Comparison of ENCODE assay signal across 20 cellular contexts in the genomic region with DNA sequence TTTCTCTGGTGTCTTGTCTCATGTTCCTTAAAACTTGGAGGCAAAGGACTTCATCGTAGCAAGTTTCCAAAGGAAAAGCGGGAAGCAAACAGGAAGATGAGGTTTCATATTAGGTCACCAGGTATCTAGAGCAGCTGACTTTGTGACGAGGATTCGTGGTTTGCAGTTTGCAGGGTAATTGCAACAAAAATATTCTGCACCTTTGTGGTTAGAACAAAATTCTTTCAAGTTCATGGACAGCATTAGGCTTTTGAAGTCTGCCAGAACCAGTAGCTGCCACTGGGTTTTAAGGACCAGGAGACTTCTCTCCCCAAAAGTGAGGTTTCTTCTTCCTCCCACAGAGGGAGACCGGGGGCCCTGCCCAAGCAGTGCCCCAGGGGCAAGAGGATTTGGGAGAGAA.
A peak's percentile ranks its signal among the peaks of the same experiment; 100 is the strongest.
DNase-seq lines count a peak whose midpoint lies in the region; ATAC-seq, FAIRE-seq and TF ChIP-seq lines count a peak whose summit lies in the region.
"Had no signal": no experiment of that assay in that cellular context is flagged by ENCODE, and none has a peak within 500 bp of the region (broad histone marks: within the 10 kb centered on the region; RNA-seq: fewer than 3 reads in every experiment).

No MANE protein-coding gene starts in this region.

- no peak overlapping the region for H3K9ac ChIP-seq in mesenchymal stem cell (ENCODE audit: low read length)
- H3K9ac ChIP-seq: SK-N-SH had no signal

- H3K4me3 Mint-ChIP-seq in activated T-helper 17 cell treated with anti-CD3 and anti-CD28 coated beads, Interleukin-2, amount 50 U/mL, for 72 hours, result peak overlapping the region; percentile 34
- no peak overlapping the region for H3K4me3 Mint-ChIP-seq in naive thymus-derived CD8-positive, alpha-beta T cell
- H3K4me3 Mint-ChIP-seq: HFFc6 had no signal

- peaks cover 33% of the 10 kb centered on the region for H3K4me1 Mint-ChIP-seq in activated T-helper 17 cell treated with anti-CD3 and anti-CD28 coated beads, Interleukin-2, amount 50 U/mL, for 72 hours
- peaks cover 24 to 43% (median 35%) of the 10 kb centered on the region in 4 donors for H3K4me1 Mint-ChIP-seq in naive thymus-derived CD8-positive, alpha-beta T cell

- no peak for TF ChIP-seq RAD21 in A549 (conservative IDR thresholded peaks at IDR 0.05 in 1 of 2, IDR thresholded peaks at IDR 0.05 in 1 of 2)

- no peak overlapping the region for H3K4me3 ChIP-seq in A549
- H3K4me3 ChIP-seq in mesenchymal stem cell (ENCODE audit: insufficient read depth in 1 of 2, low read depth in 1 of 2, low read length in 2 of 2), result no peak overlapping the region
- no peak overlapping the region for H3K4me3 ChIP-seq in gastroesophageal sphincter

- 96% methylated on average over 5 of the region's 5 CpGs for WGBS in A549 (ENCODE audit: missing lambda C conversion rate)
- 74% methylated on average over 5 of the region's 5 CpGs for WGBS in mesenchymal stem cell
- 83 to 100% methylated on average over 1 to 4 of the region's 5 CpGs for WGBS in gastroesophageal sphincter (ENCODE audit: low coverage in 1 of 2), 2 donors

- POLR2A ChIA-PET in A549 (lab: Yijun Ruan, JAX), result no interaction called here
- POLR2A ChIA-PET in naive thymus-derived CD8-positive, alpha-beta T cell (lab: Charles Lee), result no interaction called here

- no peak overlapping the region for H2AK5ac ChIP-seq in mesenchymal stem cell (ENCODE audit: low read length, severe bottlenecking)

- no peak overlapping the region for H2AFZ ChIP-seq in mesenchymal stem cell (ENCODE audit: low read depth, low read length)

- H4K91ac ChIP-seq in mesenchymal stem cell (ENCODE audit: low read length), result peak overlapping the region; percentile 7

- H3K36me3 Mint-ChIP-seq in activated T-helper 17 cell treated with anti-CD3 and anti-CD28 coated beads, Interleukin-2, amount 50 U/mL, for 72 hours (ENCODE audit: low read depth), result peaks cover 77% of the 10 kb centered on the region
- peaks cover 0 to 64% (median 16%) of the 10 kb centered on the region in 3 donors for H3K36me3 Mint-ChIP-seq in naive thymus-derived CD8-positive, alpha-beta T cell

- H3K4me2 ChIP-seq in A549, result peak overlapping the region; percentile 75; the same call in 1 of the 3 replicates
- H3K4me2 ChIP-seq in mesenchymal stem cell (ENCODE audit: low read length, poor library complexity, severe bottlenecking), result no peak overlapping the region
- H3K4me2 ChIP-seq: SK-N-SH had no signal

- DNase-seq in A549 (ENCODE audit: low read depth in 1 of 2, low spot score in 1 of 2) (no peak), M059J (ENCODE audit: low read depth) (peak; percentile 82), mesenchymal stem cell (no peak), HCEC 1CT (no peak)
- no peak for DNase-seq in naive thymus-derived CD8-positive, alpha-beta T cell
- DNase-seq: Caco-2, GOT3, HFFc6, KG1, NCI-H1417, NCI-H2029, NCI-H2171 treated with DMSO at 0.1 percent for 48 hours, NCI-H510A, SK-N-SH had no signal

- H3K27me3 ChIP-seq in mesenchymal stem cell (ENCODE audit: control insufficient read depth in 1 of 2, insufficient read depth in 1 of 2, low read length in 2 of 2) (no peaks in the 10 kb centered on the region), gastroesophageal sphincter (no peaks in the 10 kb centered on the region)

- peak overlapping the region in 1 of 2 experiments; percentile 64 for H3K4ac ChIP-seq in mesenchymal stem cell (ENCODE audit: low read depth in 1 of 2, low read length in 2 of 2)

- no peak for FAIRE-seq in A549 (lab: Jason Lieb, UNC)
- FAIRE-seq: A204.1, G401.6 had no signal

- no peak for TF ChIP-seq EP300 in A549 (IDR thresholded peaks at IDR 0.05)
- no peak for TF ChIP-seq EP300 in gastroesophageal sphincter (IDR thresholded peaks at IDR 0.05)

- peak overlapping the region in 1 of 2 experiments; percentile 92; a peak in 3 of 6 replicates for H3K27ac ChIP-seq in A549
- H3K27ac ChIP-seq in mesenchymal stem cell (ENCODE audit: low read length, poor library complexity, severe bottlenecking), result no peak overlapping the region
- no peak overlapping the region for H3K27ac ChIP-seq in gastroesophageal sphincter
- H3K27ac ChIP-seq: C4-2B had no signal

- no peak overlapping the region for H2BK120ac ChIP-seq in mesenchymal stem cell (ENCODE audit: low read depth, low read length)

- no peak overlapping the region for H3K27ac Mint-ChIP-seq in activated T-helper 17 cell treated with anti-CD3 and anti-CD28 coated beads, Interleukin-2, amount 50 U/mL, for 72 hours
- peak overlapping the region in 4 of 10 donors; percentile 11 to 60 (median 34) for H3K27ac Mint-ChIP-seq in naive thymus-derived CD8-positive, alpha-beta T cell
- H3K27ac Mint-ChIP-seq: HFFc6 had no signal

- H4K8ac ChIP-seq in mesenchymal stem cell (ENCODE audit: low read length), result no peak overlapping the region

- H3K27me3 Mint-ChIP-seq in activated T-helper 17 cell treated with anti-CD3 and anti-CD28 coated beads, Interleukin-2, amount 50 U/mL, for 72 hours, result no peaks in the 10 kb centered on the region
- no peaks in the 10 kb centered on the region for H3K27me3 Mint-ChIP-seq in naive thymus-derived CD8-positive, alpha-beta T cell

- TF ChIP-seq POLR2A in A549 (IDR thresholded peaks at IDR 0.05; ENCODE audit: low read length), result no peak
- TF ChIP-seq POLR2A in gastroesophageal sphincter (IDR thresholded peaks at IDR 0.05), result no peak

- H3K9me3 Mint-ChIP-seq in activated T-helper 17 cell treated with anti-CD3 and anti-CD28 coated beads, Interleukin-2, amount 50 U/mL, for 72 hours, result no peaks in the 10 kb centered on the region
- H3K9me3 Mint-ChIP-seq in naive thymus-derived CD8-positive, alpha-beta T cell, result no peaks in the 10 kb centered on the region
- H3K9me3 Mint-ChIP-seq: HFFc6 had no signal

- no peak overlapping the region for H3K23ac ChIP-seq in mesenchymal stem cell (ENCODE audit: low read length in 2 of 2)

- TF ChIP-seq CTCF in A549 (IDR thresholded peaks at IDR 0.05), result no peak
- no peak for TF ChIP-seq CTCF in gastroesophageal sphincter (IDR thresholded peaks at IDR 0.05)

- H3K14ac ChIP-seq in mesenchymal stem cell (ENCODE audit: low read length in 2 of 2), result no peak overlapping the region

- peak overlapping the region in 1 of 2 experiments; percentile 45 for H3K18ac ChIP-seq in mesenchymal stem cell (ENCODE audit: low read depth in 1 of 2, low read length in 2 of 2)

- peak overlapping the region; percentile 16 for H2BK15ac ChIP-seq in mesenchymal stem cell (ENCODE audit: low read depth, poor library complexity, severe bottlenecking)

- no peak overlapping the region for H2BK5ac ChIP-seq in mesenchymal stem cell (ENCODE audit: low read depth, low read length, poor library complexity, severe bottlenecking)

- H3K36me3 ChIP-seq in mesenchymal stem cell (ENCODE audit: control insufficient read depth in 1 of 2, insufficient read depth in 2 of 2, low read depth in 1 of 2, low read length in 2 of 2), result peaks cover 16 to 17% of the 10 kb centered on the region in 2 experiments
- H3K36me3 ChIP-seq in gastroesophageal sphincter, result peaks cover 0 to 22% of the 10 kb centered on the region in 2 donors

- peaks cover 45% of the 10 kb centered on the region for H3K4me1 ChIP-seq in A549
- H3K4me1 ChIP-seq in mesenchymal stem cell (ENCODE audit: control insufficient read depth, insufficient read depth, low read depth, low read length), result peaks cover 18% of the 10 kb centered on the region
- H3K4me1 ChIP-seq in gastroesophageal sphincter, result peaks cover 11 to 24% (median 18%) of the 10 kb centered on the region in 3 donors

- ATAC-seq in A549, result no peak
- ATAC-seq in activated T-helper 17 cell treated with anti-CD3 and anti-CD28 coated beads, Interleukin-2, amount 50 U/mL, for 72 hours (replicated peaks), result no peak
- no peak for ATAC-seq in naive thymus-derived CD8-positive, alpha-beta T cell
- ATAC-seq in GM19455 (IDR thresholded peaks at IDR 0.05; ENCODE audit: unreplicated experiment), result no peak
- no peak for ATAC-seq in gastroesophageal sphincter

- no peaks in the 10 kb centered on the region for H3K9me3 ChIP-seq in A549
- no peaks in the 10 kb centered on the region for H3K9me3 ChIP-seq in mesenchymal stem cell (ENCODE audit: control insufficient read depth, low read length)
- H3K9me3 ChIP-seq in gastroesophageal sphincter, result no peaks in the 10 kb centered on the region
- H3K9me3 ChIP-seq: Caco-2, SK-N-SH had no signal

- peak overlapping the region in 1 of 2 experiments; percentile 25 for H2BK12ac ChIP-seq in mesenchymal stem cell (ENCODE audit: low read length in 2 of 2)

- CTCF ChIA-PET in A549 (lab: Yijun Ruan, JAX), result interaction anchor here (1.0 kb wide), 1 partner anchor 10 kb away, joined by 4 read pairs; no protein-coding TSS in a partner anchor

- peaks cover 25% of the 10 kb centered on the region for H3K79me1 ChIP-seq in mesenchymal stem cell (replicated peaks; ENCODE audit: low read length, poor library complexity, severe bottlenecking)

TF ChIP-seq in A549, 52 proteins besides CTCF, POLR2A, EP300 and RAD21 (continues in another document):
- TF ChIP-seq, protein P1, sequence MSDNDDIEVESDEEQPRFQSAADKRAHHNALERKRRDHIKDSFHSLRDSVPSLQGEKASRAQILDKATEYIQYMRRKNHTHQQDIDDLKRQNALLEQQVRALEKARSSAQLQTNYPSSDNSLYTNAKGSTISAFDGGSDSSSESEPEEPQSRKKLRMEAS (IDR thresholded peaks at IDR 0.05), result no peak
- TF ChIP-seq PHF8 (IDR thresholded peaks at IDR 0.05; ENCODE audit: borderline replicate concordance, low read depth) (no peak), CHD2 (IDR thresholded peaks at IDR 0.05; ENCODE audit: low read length, partially characterized antibody) (no peak), FOSB (CRISPR knock-in tag; IDR thresholded peaks at IDR 0.05) (no peak), HDAC2 (IDR thresholded peaks at IDR 0.05) (no peak)
- TF ChIP-seq, protein P2, sequence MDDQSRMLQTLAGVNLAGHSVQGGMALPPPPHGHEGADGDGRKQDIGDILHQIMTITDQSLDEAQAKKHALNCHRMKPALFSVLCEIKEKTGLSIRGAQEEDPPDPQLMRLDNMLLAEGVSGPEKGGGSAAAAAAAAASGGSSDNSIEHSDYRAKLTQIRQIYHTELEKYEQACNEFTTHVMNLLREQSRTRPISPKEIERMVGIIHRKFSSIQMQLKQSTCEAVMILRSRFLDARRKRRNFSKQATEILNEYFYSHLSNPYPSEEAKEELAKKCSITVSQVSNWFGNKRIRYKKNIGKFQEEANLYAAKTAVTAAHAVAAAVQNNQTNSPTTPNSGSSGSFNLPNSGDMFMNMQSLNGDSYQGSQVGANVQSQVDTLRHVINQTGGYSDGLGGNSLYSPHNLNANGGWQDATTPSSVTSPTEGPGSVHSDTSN (IDR thresholded peaks at IDR 0.05), result no peak
- TF ChIP-seq, protein P3, sequence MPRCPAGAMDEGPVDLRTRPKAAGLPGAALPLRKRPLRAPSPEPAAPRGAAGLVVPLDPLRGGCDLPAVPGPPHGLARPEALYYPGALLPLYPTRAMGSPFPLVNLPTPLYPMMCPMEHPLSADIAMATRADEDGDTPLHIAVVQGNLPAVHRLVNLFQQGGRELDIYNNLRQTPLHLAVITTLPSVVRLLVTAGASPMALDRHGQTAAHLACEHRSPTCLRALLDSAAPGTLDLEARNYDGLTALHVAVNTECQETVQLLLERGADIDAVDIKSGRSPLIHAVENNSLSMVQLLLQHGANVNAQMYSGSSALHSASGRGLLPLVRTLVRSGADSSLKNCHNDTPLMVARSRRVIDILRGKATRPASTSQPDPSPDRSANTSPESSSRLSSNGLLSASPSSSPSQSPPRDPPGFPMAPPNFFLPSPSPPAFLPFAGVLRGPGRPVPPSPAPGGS (IDR thresholded peaks at IDR 0.05), result no peak
